18 cellular contexts compared by ENCODE assay signal in the genomic region with DNA sequence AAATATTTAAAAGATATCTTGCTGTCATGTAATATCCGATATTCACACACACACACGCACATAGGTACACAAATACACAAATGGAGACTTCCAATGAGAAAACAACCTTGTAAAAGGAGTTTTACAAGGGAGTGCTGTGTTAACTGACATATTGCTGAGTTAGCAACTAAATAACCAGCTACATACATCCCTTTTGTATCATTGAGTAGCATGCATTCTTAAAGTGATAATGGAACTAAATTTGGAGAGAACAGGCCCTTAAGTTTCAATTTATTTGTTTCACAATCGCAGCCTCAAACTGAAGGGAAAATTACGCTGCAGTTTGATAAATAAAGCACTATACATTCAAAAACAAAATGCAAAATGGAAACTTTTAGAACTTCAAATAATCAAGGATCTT.
DNase-seq lines count a peak whose midpoint lies in the region; ATAC-seq, FAIRE-seq and TF ChIP-seq lines count a peak whose summit lies in the region.
"Had no signal": no experiment of that assay in that cellular context is flagged by ENCODE, and none has a peak within 500 bp of the region (broad histone marks: within the 10 kb centered on the region; RNA-seq: fewer than 3 reads in every experiment).

No MANE protein-coding gene starts in this region.

- no peak overlapping the region for H4K5ac ChIP-seq in H1 (ENCODE audit: insufficient read length, low read depth, low read length)

- H3K23ac ChIP-seq in H1 (ENCODE audit: insufficient read length), result no peak overlapping the region

- ATAC-seq in HG02610 (IDR thresholded peaks at IDR 0.05; ENCODE audit: unreplicated experiment), result no peak
- ATAC-seq: stimulated activated memory B cell treated with anti-CD40 and anti-IgM and Interleukin-4, amounts not matched to agents 10 μg/mL and 1 μg/mL and 100 μg/mL, for 72 hours; upper lobe of right lung had no signal

- H3K4me2 ChIP-seq in KMS-11 (peak overlapping the region; percentile 99), H1 (ENCODE audit: insufficient read depth in 1 of 2, low read depth in 2 of 2, low read length in 2 of 2) (no peak overlapping the region), smooth muscle cell (peak overlapping the region; percentile 64)

- H3K4me3 ChIP-seq in KMS-11 (IDR thresholded peaks at IDR 0.05; ENCODE audit: insufficient read depth, low read depth, low read length), result no peak overlapping the region
- no peak overlapping the region for H3K4me3 ChIP-seq in H1 (ENCODE audit: extremely low read depth in 1 of 4, insufficient read depth in 2 of 4, low read depth in 3 of 4, low read length in 4 of 4)
- H3K4me3 ChIP-seq in smooth muscle cell, result no peak overlapping the region
- H3K4me3 ChIP-seq: upper lobe of right lung had no signal

- no peak overlapping the region for H3K56ac ChIP-seq in H1 (replicated peaks; ENCODE audit: insufficient read length, low read depth, low read length)

- POLR2A ChIA-PET in H1 (lab: Charles Lee; ENCODE audit: partially characterized antibody), result no interaction called here

- FAIRE-seq in H1 (lab: Jason Lieb, UNC), result no peak
- FAIRE-seq: A204.1 had no signal

- H3K9ac ChIP-seq in KMS-11 (peak overlapping the region; percentile 85), H1 (replicated peaks in 1 of 4; ENCODE audit: extremely low read depth in 1 of 4, low read depth in 3 of 4, low read length in 3 of 4) (no peak overlapping the region), smooth muscle cell (ENCODE audit: low read depth) (no peak overlapping the region)

- no peak for TF ChIP-seq POLR2A in H1 (IDR thresholded peaks at IDR 0.05; ENCODE audit: control extremely low read depth in 1 of 2, low read depth in 2 of 2, low read length in 2 of 2)

- H2BK12ac ChIP-seq in H1 (ENCODE audit: low read depth, low read length), result no peak overlapping the region

- no peak overlapping the region for H3K18ac ChIP-seq in H1 (ENCODE audit: extremely low read depth, low read length)

- no peaks in the 10 kb centered on the region for H3K79me1 ChIP-seq in H1 (ENCODE audit: low read depth, low read length)

- 93% methylated on average over 4 of the region's 4 CpGs; no CpG with 5 or more reads in 1 of the 2 experiments for WGBS in H1 (ENCODE audit: extremely low coverage in 1 of 2, insufficient coverage in 1 of 2, insufficient read length in 1 of 2, insufficient replicate concordance in 2 of 2, low coverage in 1 of 2, low lambda C conversion rate in 2 of 2, missing lambda C conversion rate in 1 of 2), 2 experiments
- 90% methylated on average over 4 of the region's 4 CpGs for WGBS in smooth muscle cell (ENCODE audit: low lambda C conversion rate)

- CTCF ChIA-PET in H1 (lab: Charles Lee; ENCODE audit: partially characterized antibody), result interaction anchor here (1.5 to 3.0 kb wide), 2 partner anchors 19 to 25 kb away, joined by 3 to 15 read pairs; no protein-coding TSS in a partner anchor

- H2BK15ac ChIP-seq in H1 (ENCODE audit: low read length), result no peak overlapping the region

- H3K27me3 ChIP-seq in KMS-11 (ENCODE audit: insufficient read depth, low read depth) (no peaks in the 10 kb centered on the region), H1 (replicated peaks in 1 of 4; ENCODE audit: control insufficient read depth in 3 of 4, extremely low read depth in 1 of 4, insufficient read depth in 3 of 4, low read length in 3 of 4) (peaks cover 0 to 1% (median 0%) of the 10 kb centered on the region in 4 experiments; a peak in 1 of 7 replicates), smooth muscle cell (ENCODE audit: low read depth) (no peaks in the 10 kb centered on the region)
- H3K27me3 ChIP-seq: upper lobe of right lung had no signal

- H3K9me3 Mint-ChIP-seq in T-helper 2 cell treated with Interferon-gamma antibody and Interleukin-4, amounts not matched to agents 5 μg/mL and 100 μg/mL, for 36 hours, result no peaks in the 10 kb centered on the region
- H3K9me3 Mint-ChIP-seq: CD4-positive, alpha-beta T cell; H9; stimulated activated memory B cell treated with anti-CD40 and anti-IgM and Interleukin-4, amounts not matched to agents 10 μg/mL and 1 μg/mL and 100 μg/mL, for 72 hours had no signal

- no peaks in the 10 kb centered on the region for H3K23me2 ChIP-seq in H1 (ENCODE audit: low read depth, low read length)

- peaks cover 5% of the 10 kb centered on the region for H3K36me3 Mint-ChIP-seq in T-helper 2 cell treated with Interferon-gamma antibody and Interleukin-4, amounts not matched to agents 5 μg/mL and 100 μg/mL, for 36 hours (ENCODE audit: low read depth)
- H3K36me3 Mint-ChIP-seq: stimulated activated memory B cell treated with anti-CD40 and anti-IgM and Interleukin-4, amounts not matched to agents 10 μg/mL and 1 μg/mL and 100 μg/mL, for 72 hours had no signal

- H3K79me2 ChIP-seq in KMS-11 (ENCODE audit: insufficient read depth, low read depth) (no peaks in the 10 kb centered on the region), H1 (ENCODE audit: control insufficient read depth in 1 of 2, insufficient read depth in 2 of 2, low read length in 2 of 2) (no peaks in the 10 kb centered on the region), smooth muscle cell (ENCODE audit: low read depth) (no peaks in the 10 kb centered on the region)

- no peak overlapping the region for H3K4ac ChIP-seq in H1 (replicated peaks; ENCODE audit: insufficient read length, low read depth, low read length)

- H3K4me1 Mint-ChIP-seq in T-helper 2 cell treated with Interferon-gamma antibody and Interleukin-4, amounts not matched to agents 5 μg/mL and 100 μg/mL, for 36 hours (ENCODE audit: low read depth), result peaks cover 64% of the 10 kb centered on the region
- H3K4me1 Mint-ChIP-seq: stimulated activated memory B cell treated with anti-CD40 and anti-IgM and Interleukin-4, amounts not matched to agents 10 μg/mL and 1 μg/mL and 100 μg/mL, for 72 hours had no signal

- peak overlapping the region; percentile 37 for H3K4me3 Mint-ChIP-seq in T-helper 2 cell treated with Interferon-gamma antibody and Interleukin-4, amounts not matched to agents 5 μg/mL and 100 μg/mL, for 36 hours
- H3K4me3 Mint-ChIP-seq: CD4-positive, alpha-beta T cell; H9; stimulated activated memory B cell treated with anti-CD40 and anti-IgM and Interleukin-4, amounts not matched to agents 10 μg/mL and 1 μg/mL and 100 μg/mL, for 72 hours had no signal

- H3K9me3 ChIP-seq in H1 (ENCODE audit: insufficient read depth in 2 of 2, low read depth in 1 of 2, low read length in 1 of 2), result no peaks in the 10 kb centered on the region
- no peaks in the 10 kb centered on the region for H3K9me3 ChIP-seq in smooth muscle cell (replicated peaks; ENCODE audit: low read depth)
- H3K9me3 ChIP-seq: upper lobe of right lung had no signal

- H2BK5ac ChIP-seq in H1 (ENCODE audit: low read depth, low read length), result no peak overlapping the region

- no peak for DNase-seq in T-helper 2 cell treated with Interferon-gamma antibody and Interleukin-4, amounts not matched to agents 5 μg/mL and 100 μg/mL, for 36 hours (ENCODE audit: low spot score)
- DNase-seq in T-helper 2 cell, result no peak
- no peak for DNase-seq in H1 (ENCODE audit: low read depth in 1 of 2, low spot score in 2 of 2)
- DNase-seq in smooth muscle cell (lab: John Stamatoyannopoulos, UW; ENCODE audit: unreplicated experiment), result no peak
- DNase-seq in NCI-H748 treated with DMSO at 0.1 percent for 48 hours (lab: John Stamatoyannopoulos, UW), result no peak
- no peak for DNase-seq in SK-N-DZ (ENCODE audit: low spot score)
- DNase-seq: amniotic stem cell; CD4-positive, alpha-beta T cell; H9; NCI-H1092 treated with DMSO at 0.1 percent for 48 hours; nucleus accumbens; Right ventricle myocardium superior; T1000; upper lobe of right lung had no signal

- no peak overlapping the region for H2AK5ac ChIP-seq in H1 (ENCODE audit: low read depth, low read length)

- no peak overlapping the region for H4K91ac ChIP-seq in H1 (replicated peaks; ENCODE audit: insufficient read length, low read length)

- peaks cover 7% of the 10 kb centered on the region for H3F3A ChIP-seq in smooth muscle cell (ENCODE audit: low read depth)

- H3K27ac ChIP-seq in KMS-11, result peak overlapping the region; percentile 99
- H3K27ac ChIP-seq in H1 (ENCODE audit: low read depth, low read length), result no peak overlapping the region
- H3K27ac ChIP-seq in smooth muscle cell (ENCODE audit: low read depth), result no peak overlapping the region

- no peak overlapping the region for H2BK20ac ChIP-seq in H1 (ENCODE audit: low read length)

- no peak overlapping the region for H4K8ac ChIP-seq in H1 (ENCODE audit: extremely low read depth, insufficient read depth, low read length)

- H4K20me1 ChIP-seq in KMS-11 (ENCODE audit: insufficient read depth) (no peaks in the 10 kb centered on the region), H1 (replicated peaks in 1 of 2; ENCODE audit: control insufficient read depth in 1 of 2, insufficient read depth in 2 of 2, low read length in 2 of 2) (no peaks in the 10 kb centered on the region), smooth muscle cell (ENCODE audit: low read depth) (no peaks in the 10 kb centered on the region)

- H3K14ac ChIP-seq in H1 (ENCODE audit: insufficient read length), result no peak overlapping the region

- TF ChIP-seq CTCF in KMS-11 (conservative IDR thresholded peaks at IDR 0.05; ENCODE audit: low read depth, low read length), result no peak
- no peak for TF ChIP-seq CTCF in H1 (IDR thresholded peaks at IDR 0.05; ENCODE audit: control extremely low read depth in 1 of 3, insufficient read depth in 1 of 3, low read depth in 1 of 3, low read length in 3 of 3)
- TF ChIP-seq CTCF in smooth muscle cell (IDR thresholded peaks at IDR 0.05; ENCODE audit: borderline replicate concordance, insufficient read depth, poor library complexity, severe bottlenecking), result no peak

- H2BK120ac ChIP-seq in H1 (replicated peaks; ENCODE audit: low read depth, low read length), result no peak overlapping the region

- H3K27me3 Mint-ChIP-seq in T-helper 2 cell treated with Interferon-gamma antibody and Interleukin-4, amounts not matched to agents 5 μg/mL and 100 μg/mL, for 36 hours (ENCODE audit: low read depth), result peaks cover 52% of the 10 kb centered on the region

- H3K27ac Mint-ChIP-seq in T-helper 2 cell treated with Interferon-gamma antibody and Interleukin-4, amounts not matched to agents 5 μg/mL and 100 μg/mL, for 36 hours, result peak overlapping the region; percentile 75
- H3K27ac Mint-ChIP-seq: CD4-positive, alpha-beta T cell; H9; stimulated activated memory B cell treated with anti-CD40 and anti-IgM and Interleukin-4, amounts not matched to agents 10 μg/mL and 1 μg/mL and 100 μg/mL, for 72 hours had no signal

- no peaks in the 10 kb centered on the region for H3K36me3 ChIP-seq in KMS-11 (ENCODE audit: insufficient read depth)
- no peaks in the 10 kb centered on the region for H3K36me3 ChIP-seq in H1 (ENCODE audit: control insufficient read depth in 2 of 4, insufficient read depth in 4 of 4, low read length in 3 of 4)
- H3K36me3 ChIP-seq in smooth muscle cell (ENCODE audit: low read depth), result no peaks in the 10 kb centered on the region
- H3K36me3 ChIP-seq: upper lobe of right lung had no signal

- no peak for TF ChIP-seq EP300 in H1 (IDR thresholded peaks at IDR 0.05; ENCODE audit: borderline replicate concordance in 1 of 2, low read depth in 2 of 2, low read length in 2 of 2)

- TF ChIP-seq RAD21 in H1 (IDR thresholded peaks at IDR 0.05 in 1 of 2, conservative IDR thresholded peaks at IDR 0.05 in 1 of 2; ENCODE audit: low read depth in 2 of 2, low read length in 2 of 2), result no peak

- H2AFZ ChIP-seq in KMS-11 (ENCODE audit: low read depth), result no peak overlapping the region; the same call in 1 of the 2 replicates
- H2AFZ ChIP-seq in H1 (ENCODE audit: low read length), result no peak overlapping the region
- peak overlapping the region; percentile 49 for H2AFZ ChIP-seq in smooth muscle cell (ENCODE audit: low read depth)

- peaks cover 80% of the 10 kb centered on the region for H3K4me1 ChIP-seq in KMS-11 (ENCODE audit: low read depth, poor library complexity, severe bottlenecking)
- peaks cover 0 to 14% (median 8%) of the 10 kb centered on the region in 4 experiments; a peak in 5 of 7 replicates for H3K4me1 ChIP-seq in H1 (replicated peaks in 1 of 4; ENCODE audit: control insufficient read depth in 3 of 4, insufficient read depth in 4 of 4, low read length in 3 of 4)
- peaks cover 48% of the 10 kb centered on the region for H3K4me1 ChIP-seq in smooth muscle cell (ENCODE audit: low read depth)
- H3K4me1 ChIP-seq: upper lobe of right lung had no signal

Comparison
In these comparisons a context has a peak if more than half of its experiments do, and no peak if none do; other contexts are left out.
1. H3K4me2 ChIP-seq: peak in KMS-11 (single experiment) and smooth muscle cell (single experiment); none in H1 (0 of 2).